1 cellular context compared by ENCODE assay signal in the genomic region with DNA sequence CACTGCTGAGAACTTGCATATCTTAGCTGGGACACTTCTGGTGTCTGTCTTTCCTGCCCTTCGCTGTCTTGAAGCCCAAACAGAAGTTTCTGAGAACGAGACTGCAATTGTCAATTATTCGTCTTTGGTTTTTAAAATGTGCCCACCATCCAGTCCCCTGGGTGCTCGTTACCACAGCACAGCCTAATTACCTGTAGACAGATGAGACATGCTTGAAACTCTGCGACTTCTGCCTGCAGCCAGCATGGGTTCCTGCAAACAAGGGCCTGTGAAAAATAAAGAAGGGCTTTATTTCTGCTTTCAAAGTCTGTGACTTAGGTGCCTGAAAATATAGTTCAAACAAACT.
TF ChIP-seq lines count a peak whose summit lies in the region.

No MANE protein-coding gene starts in this region.

TF ChIP-seq in GM12878, 131 proteins besides CTCF, POLR2A, EP300 and RAD21 (continued from another document):
- no peak for TF ChIP-seq ZNF384 (IDR thresholded peaks at IDR 0.05; ENCODE audit: borderline replicate concordance, low read depth, low read length)
- TF ChIP-seq, protein P1, sequence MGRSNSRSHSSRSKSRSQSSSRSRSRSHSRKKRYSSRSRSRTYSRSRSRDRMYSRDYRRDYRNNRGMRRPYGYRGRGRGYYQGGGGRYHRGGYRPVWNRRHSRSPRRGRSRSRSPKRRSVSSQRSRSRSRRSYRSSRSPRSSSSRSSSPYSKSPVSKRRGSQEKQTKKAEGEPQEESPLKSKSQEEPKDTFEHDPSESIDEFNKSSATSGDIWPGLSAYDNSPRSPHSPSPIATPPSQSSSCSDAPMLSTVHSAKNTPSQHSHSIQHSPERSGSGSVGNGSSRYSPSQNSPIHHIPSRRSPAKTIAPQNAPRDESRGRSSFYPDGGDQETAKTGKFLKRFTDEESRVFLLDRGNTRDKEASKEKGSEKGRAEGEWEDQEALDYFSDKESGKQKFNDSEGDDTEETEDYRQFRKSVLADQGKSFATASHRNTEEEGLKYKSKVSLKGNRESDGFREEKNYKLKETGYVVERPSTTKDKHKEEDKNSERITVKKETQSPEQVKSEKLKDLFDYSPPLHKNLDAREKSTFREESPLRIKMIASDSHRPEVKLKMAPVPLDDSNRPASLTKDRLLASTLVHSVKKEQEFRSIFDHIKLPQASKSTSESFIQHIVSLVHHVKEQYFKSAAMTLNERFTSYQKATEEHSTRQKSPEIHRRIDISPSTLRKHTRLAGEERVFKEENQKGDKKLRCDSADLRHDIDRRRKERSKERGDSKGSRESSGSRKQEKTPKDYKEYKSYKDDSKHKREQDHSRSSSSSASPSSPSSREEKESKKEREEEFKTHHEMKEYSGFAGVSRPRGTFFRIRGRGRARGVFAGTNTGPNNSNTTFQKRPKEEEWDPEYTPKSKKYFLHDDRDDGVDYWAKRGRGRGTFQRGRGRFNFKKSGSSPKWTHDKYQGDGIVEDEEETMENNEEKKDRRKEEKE (IDR thresholded peaks at IDR 0.05): no peak
- no peak for TF ChIP-seq FOXM1 (IDR thresholded peaks at IDR 0.05; ENCODE audit: low read depth, low read length)
- TF ChIP-seq, protein P2, sequence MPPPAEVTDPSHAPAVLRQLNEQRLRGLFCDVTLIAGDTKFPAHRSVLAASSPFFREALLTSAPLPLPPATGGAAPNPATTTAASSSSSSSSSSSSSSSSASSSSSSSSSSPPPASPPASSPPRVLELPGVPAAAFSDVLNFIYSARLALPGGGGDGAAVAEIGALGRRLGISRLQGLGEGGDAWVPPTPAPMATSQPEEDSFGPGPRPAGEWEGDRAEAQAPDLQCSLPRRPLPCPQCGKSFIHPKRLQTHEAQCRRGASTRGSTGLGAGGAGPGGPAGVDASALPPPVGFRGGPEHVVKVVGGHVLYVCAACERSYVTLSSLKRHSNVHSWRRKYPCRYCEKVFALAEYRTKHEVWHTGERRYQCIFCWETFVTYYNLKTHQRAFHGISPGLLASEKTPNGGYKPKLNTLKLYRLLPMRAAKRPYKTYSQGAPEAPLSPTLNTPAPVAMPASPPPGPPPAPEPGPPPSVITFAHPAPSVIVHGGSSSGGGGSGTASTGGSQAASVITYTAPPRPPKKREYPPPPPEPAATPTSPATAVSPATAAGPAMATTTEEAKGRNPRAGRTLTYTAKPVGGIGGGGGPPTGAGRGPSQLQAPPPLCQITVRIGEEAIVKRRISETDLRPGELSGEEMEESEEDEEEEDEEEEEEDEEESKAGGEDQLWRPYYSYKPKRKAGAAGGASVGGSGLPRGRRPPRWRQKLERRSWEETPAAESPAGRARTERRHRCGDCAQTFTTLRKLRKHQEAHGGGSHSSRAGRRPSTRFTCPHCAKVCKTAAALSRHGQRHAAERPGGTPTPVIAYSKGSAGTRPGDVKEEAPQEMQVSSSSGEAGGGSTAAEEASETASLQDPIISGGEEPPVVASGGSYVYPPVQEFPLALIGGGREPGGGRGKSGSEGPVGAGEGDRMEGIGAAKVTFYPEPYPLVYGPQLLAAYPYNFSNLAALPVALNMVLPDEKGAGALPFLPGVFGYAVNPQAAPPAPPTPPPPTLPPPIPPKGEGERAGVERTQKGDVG (CRISPR knock-in tag; IDR thresholded peaks at IDR 0.05): no peak
- TF ChIP-seq ATF7 (IDR thresholded peaks at IDR 0.05; ENCODE audit: low read depth): no peak
- no peak for TF ChIP-seq HDAC6 (IDR thresholded peaks at IDR 0.05; ENCODE audit: unreplicated experiment)
- no peak for TF ChIP-seq CBX3 (IDR thresholded peaks at IDR 0.05; ENCODE audit: borderline replicate concordance, low read depth)
- TF ChIP-seq, protein P3, sequence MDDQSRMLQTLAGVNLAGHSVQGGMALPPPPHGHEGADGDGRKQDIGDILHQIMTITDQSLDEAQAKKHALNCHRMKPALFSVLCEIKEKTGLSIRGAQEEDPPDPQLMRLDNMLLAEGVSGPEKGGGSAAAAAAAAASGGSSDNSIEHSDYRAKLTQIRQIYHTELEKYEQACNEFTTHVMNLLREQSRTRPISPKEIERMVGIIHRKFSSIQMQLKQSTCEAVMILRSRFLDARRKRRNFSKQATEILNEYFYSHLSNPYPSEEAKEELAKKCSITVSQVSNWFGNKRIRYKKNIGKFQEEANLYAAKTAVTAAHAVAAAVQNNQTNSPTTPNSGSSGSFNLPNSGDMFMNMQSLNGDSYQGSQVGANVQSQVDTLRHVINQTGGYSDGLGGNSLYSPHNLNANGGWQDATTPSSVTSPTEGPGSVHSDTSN (IDR thresholded peaks at IDR 0.05; ENCODE audit: insufficient replicate concordance, low read depth, low read length): no peak
- no peak for TF ChIP-seq RB1 (IDR thresholded peaks at IDR 0.05; ENCODE audit: borderline replicate concordance)
- no peak for TF ChIP-seq EED (IDR thresholded peaks at IDR 0.05; ENCODE audit: low read depth)
TF ChIP-seq in GM12878: peak in this region for 9.
